In the genomic region with DNA sequence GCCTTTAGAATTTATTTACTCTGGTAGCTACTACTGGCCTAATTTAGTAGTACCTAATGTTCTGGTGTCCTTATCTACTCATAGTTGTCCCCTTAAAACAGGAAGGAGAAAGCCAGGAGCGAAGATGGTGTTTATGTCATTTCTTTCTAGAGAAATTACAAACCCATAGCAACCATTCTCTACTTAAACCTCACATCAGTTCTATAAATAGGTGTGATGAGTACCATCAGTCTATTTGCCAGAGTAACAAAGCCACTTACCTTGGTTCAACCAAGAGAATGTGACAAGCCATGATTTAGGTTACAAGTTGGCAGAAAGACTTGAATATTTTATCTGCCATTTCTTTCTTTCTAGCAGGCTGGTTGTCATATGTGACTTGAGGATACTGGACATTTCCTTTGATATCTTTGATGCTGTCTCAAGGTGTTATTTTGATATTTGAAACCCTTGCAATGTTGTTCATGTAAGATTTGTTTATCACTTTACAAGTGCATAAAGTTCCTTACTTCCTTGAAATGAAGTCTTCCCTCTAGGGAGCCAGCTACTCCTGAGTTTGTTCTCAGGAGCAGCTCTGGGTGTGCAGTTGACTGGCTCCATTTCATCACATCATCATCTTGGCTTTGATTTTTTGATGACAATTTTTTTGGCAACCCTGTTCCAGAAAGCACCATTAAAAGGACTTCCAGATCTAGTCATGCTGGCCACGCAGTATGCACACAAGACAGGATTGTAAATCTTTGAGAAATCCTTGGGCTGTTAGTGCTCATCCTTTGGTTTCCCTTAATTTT, we compare ENCODE assay signal across 8 cellular contexts.
DNase-seq lines count a peak whose midpoint lies in the region; ATAC-seq and TF ChIP-seq lines count a peak whose summit lies in the region.

No MANE protein-coding gene starts in this region.

- H3K4me3 Mint-ChIP-seq in activated CD8-positive, alpha-beta memory T cell treated with anti-CD3 and anti-CD28 coated beads, Interleukin-2, amount 10 ng/mL, durations not matched to agents 7 days and 5 days = no peak overlapping the region
- H3K4me3 Mint-ChIP-seq in stimulated activated effector memory CD8-positive, alpha-beta T cell treated with anti-CD3 and anti-CD28 coated beads, Interleukin-12 subunit alpha, Interleukin-12 subunit beta, amount 100 ng/mL, for 72 hours = peak overlapping the region; percentile 47
- no peak overlapping the region for H3K4me3 Mint-ChIP-seq in WTC11

- DNase-seq in activated CD8-positive, alpha-beta memory T cell treated with anti-CD3 and anti-CD28 coated beads, Interleukin-2, amount 10 ng/mL, durations not matched to agents 7 days and 5 days = no peak
- DNase-seq in activated CD8-positive, alpha-beta memory T cell treated with anti-CD3 and anti-CD28 coated beads, Interleukin-2, amount 50 U/mL, for 48 hours = no peak
- DNase-seq in stimulated activated effector memory CD8-positive, alpha-beta T cell treated with anti-CD3 and anti-CD28 coated beads, Interleukin-12 subunit alpha, Interleukin-12 subunit beta, amount 100 ng/mL, for 72 hours (ENCODE audit: low spot score in 2 of 2) = no peak
- DNase-seq in WTC11 (ENCODE audit: low spot score) = no peak
- no peak for DNase-seq in putamen (ENCODE audit: low spot score)
- no peak for DNase-seq in A172 (ENCODE audit: low spot score)

- peak overlapping the region; percentile 60 for H3K27ac Mint-ChIP-seq in activated CD8-positive, alpha-beta memory T cell treated with anti-CD3 and anti-CD28 coated beads, Interleukin-2, amount 10 ng/mL, durations not matched to agents 7 days and 5 days
- peak overlapping the region; percentile 96 for H3K27ac Mint-ChIP-seq in stimulated activated effector memory CD8-positive, alpha-beta T cell treated with anti-CD3 and anti-CD28 coated beads, Interleukin-12 subunit alpha, Interleukin-12 subunit beta, amount 100 ng/mL, for 72 hours
- no peak overlapping the region for H3K27ac Mint-ChIP-seq in WTC11

- no peaks in the 10 kb centered on the region for H3K27me3 Mint-ChIP-seq in activated CD8-positive, alpha-beta memory T cell treated with anti-CD3 and anti-CD28 coated beads, Interleukin-2, amount 10 ng/mL, durations not matched to agents 7 days and 5 days
- no peaks in the 10 kb centered on the region for H3K27me3 Mint-ChIP-seq in WTC11 (ENCODE audit: low read depth)

- peaks cover 50% of the 10 kb centered on the region for H3K36me3 Mint-ChIP-seq in activated CD8-positive, alpha-beta memory T cell treated with anti-CD3 and anti-CD28 coated beads, Interleukin-2, amount 10 ng/mL, durations not matched to agents 7 days and 5 days
- H3K36me3 Mint-ChIP-seq in stimulated activated effector memory CD8-positive, alpha-beta T cell treated with anti-CD3 and anti-CD28 coated beads, Interleukin-12 subunit alpha, Interleukin-12 subunit beta, amount 100 ng/mL, for 72 hours = peaks cover 47% of the 10 kb centered on the region
- H3K36me3 Mint-ChIP-seq in WTC11 = peaks cover 24% of the 10 kb centered on the region

- no peak for TF ChIP-seq CTCF in WTC11 (IDR thresholded peaks at IDR 0.05)

- ATAC-seq in activated CD8-positive, alpha-beta memory T cell treated with anti-CD3 and anti-CD28 coated beads, Interleukin-2, amount 10 ng/mL, durations not matched to agents 7 days and 5 days = peak; percentile 32
- ATAC-seq in HG02938 (IDR thresholded peaks at IDR 0.05; ENCODE audit: unreplicated experiment) (peak; percentile 47), WTC11 (no peak)
- ATAC-seq in stimulated activated effector memory CD8-positive, alpha-beta T cell treated with anti-CD3 and anti-CD28 coated beads, Interleukin-12 subunit alpha, Interleukin-12 subunit beta, amount 100 ng/mL, for 72 hours = peak; percentile 76

- CTCF ChIA-PET in activated CD8-positive, alpha-beta memory T cell treated with anti-CD3 and anti-CD28 coated beads, Interleukin-2, amount 10 ng/mL, durations not matched to agents 7 days and 5 days (lab: Charles Lee) = no interaction called here
- CTCF ChIA-PET in WTC11 (lab: Charles Lee) = no interaction called here

- POLR2A ChIA-PET in WTC11 (lab: Charles Lee) = no interaction called here

- peaks cover 39% of the 10 kb centered on the region for H3K4me1 Mint-ChIP-seq in activated CD8-positive, alpha-beta memory T cell treated with anti-CD3 and anti-CD28 coated beads, Interleukin-2, amount 10 ng/mL, durations not matched to agents 7 days and 5 days
- peaks cover 59% of the 10 kb centered on the region for H3K4me1 Mint-ChIP-seq in stimulated activated effector memory CD8-positive, alpha-beta T cell treated with anti-CD3 and anti-CD28 coated beads, Interleukin-12 subunit alpha, Interleukin-12 subunit beta, amount 100 ng/mL, for 72 hours
- H3K4me1 Mint-ChIP-seq in WTC11 = peaks cover 37% of the 10 kb centered on the region

- no peaks in the 10 kb centered on the region for H3K9me3 Mint-ChIP-seq in activated CD8-positive, alpha-beta memory T cell treated with anti-CD3 and anti-CD28 coated beads, Interleukin-2, amount 10 ng/mL, durations not matched to agents 7 days and 5 days (ENCODE audit: low read depth)
- H3K9me3 Mint-ChIP-seq in stimulated activated effector memory CD8-positive, alpha-beta T cell treated with anti-CD3 and anti-CD28 coated beads, Interleukin-12 subunit alpha, Interleukin-12 subunit beta, amount 100 ng/mL, for 72 hours = no peaks in the 10 kb centered on the region
- H3K9me3 Mint-ChIP-seq in WTC11 = no peaks in the 10 kb centered on the region

- peak overlapping the region; percentile 79 for H3K27ac ChIP-seq in angular gyrus (ENCODE audit: low read depth, low read length)

TF ChIP-seq in WTC11, 78 proteins besides CTCF, POLR2A, EP300 and RAD21 (continues in another document):
- TF ChIP-seq SMAD4 (CRISPR knock-in tag; IDR thresholded peaks at IDR 0.05) (no peak), MYBL2 (CRISPR knock-in tag; IDR thresholded peaks at IDR 0.05) (no peak), SMAD3 (CRISPR knock-in tag; IDR thresholded peaks at IDR 0.05; ENCODE audit: borderline replicate concordance) (no peak), CBFB (CRISPR knock-in tag; IDR thresholded peaks at IDR 0.05; ENCODE audit: low read depth) (no peak), ZNF219 (CRISPR knock-in tag; IDR thresholded peaks at IDR 0.05; ENCODE audit: borderline replicate concordance) (no peak), ZNF396 (CRISPR knock-in tag; IDR thresholded peaks at IDR 0.05; ENCODE audit: borderline replicate concordance) (no peak), JAZF1 (CRISPR knock-in tag; IDR thresholded peaks at IDR 0.05) (no peak), FOXP1 (CRISPR knock-in tag; IDR thresholded peaks at IDR 0.05; ENCODE audit: borderline replicate concordance) (no peak)
- TF ChIP-seq, protein P1, sequence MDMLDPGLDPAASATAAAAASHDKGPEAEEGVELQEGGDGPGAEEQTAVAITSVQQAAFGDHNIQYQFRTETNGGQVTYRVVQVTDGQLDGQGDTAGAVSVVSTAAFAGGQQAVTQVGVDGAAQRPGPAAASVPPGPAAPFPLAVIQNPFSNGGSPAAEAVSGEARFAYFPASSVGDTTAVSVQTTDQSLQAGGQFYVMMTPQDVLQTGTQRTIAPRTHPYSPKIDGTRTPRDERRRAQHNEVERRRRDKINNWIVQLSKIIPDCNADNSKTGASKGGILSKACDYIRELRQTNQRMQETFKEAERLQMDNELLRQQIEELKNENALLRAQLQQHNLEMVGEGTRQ (CRISPR knock-in tag; IDR thresholded peaks at IDR 0.05) = no peak
- TF ChIP-seq, protein P2, sequence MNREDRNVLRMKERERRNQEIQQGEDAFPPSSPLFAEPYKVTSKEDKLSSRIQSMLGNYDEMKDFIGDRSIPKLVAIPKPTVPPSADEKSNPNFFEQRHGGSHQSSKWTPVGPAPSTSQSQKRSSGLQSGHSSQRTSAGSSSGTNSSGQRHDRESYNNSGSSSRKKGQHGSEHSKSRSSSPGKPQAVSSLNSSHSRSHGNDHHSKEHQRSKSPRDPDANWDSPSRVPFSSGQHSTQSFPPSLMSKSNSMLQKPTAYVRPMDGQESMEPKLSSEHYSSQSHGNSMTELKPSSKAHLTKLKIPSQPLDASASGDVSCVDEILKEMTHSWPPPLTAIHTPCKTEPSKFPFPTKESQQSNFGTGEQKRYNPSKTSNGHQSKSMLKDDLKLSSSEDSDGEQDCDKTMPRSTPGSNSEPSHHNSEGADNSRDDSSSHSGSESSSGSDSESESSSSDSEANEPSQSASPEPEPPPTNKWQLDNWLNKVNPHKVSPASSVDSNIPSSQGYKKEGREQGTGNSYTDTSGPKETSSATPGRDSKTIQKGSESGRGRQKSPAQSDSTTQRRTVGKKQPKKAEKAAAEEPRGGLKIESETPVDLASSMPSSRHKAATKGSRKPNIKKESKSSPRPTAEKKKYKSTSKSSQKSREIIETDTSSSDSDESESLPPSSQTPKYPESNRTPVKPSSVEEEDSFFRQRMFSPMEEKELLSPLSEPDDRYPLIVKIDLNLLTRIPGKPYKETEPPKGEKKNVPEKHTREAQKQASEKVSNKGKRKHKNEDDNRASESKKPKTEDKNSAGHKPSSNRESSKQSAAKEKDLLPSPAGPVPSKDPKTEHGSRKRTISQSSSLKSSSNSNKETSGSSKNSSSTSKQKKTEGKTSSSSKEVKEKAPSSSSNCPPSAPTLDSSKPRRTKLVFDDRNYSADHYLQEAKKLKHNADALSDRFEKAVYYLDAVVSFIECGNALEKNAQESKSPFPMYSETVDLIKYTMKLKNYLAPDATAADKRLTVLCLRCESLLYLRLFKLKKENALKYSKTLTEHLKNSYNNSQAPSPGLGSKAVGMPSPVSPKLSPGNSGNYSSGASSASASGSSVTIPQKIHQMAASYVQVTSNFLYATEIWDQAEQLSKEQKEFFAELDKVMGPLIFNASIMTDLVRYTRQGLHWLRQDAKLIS (CRISPR knock-in tag; IDR thresholded peaks at IDR 0.05; ENCODE audit: borderline replicate concordance) = no peak
- TF ChIP-seq, protein P3, sequence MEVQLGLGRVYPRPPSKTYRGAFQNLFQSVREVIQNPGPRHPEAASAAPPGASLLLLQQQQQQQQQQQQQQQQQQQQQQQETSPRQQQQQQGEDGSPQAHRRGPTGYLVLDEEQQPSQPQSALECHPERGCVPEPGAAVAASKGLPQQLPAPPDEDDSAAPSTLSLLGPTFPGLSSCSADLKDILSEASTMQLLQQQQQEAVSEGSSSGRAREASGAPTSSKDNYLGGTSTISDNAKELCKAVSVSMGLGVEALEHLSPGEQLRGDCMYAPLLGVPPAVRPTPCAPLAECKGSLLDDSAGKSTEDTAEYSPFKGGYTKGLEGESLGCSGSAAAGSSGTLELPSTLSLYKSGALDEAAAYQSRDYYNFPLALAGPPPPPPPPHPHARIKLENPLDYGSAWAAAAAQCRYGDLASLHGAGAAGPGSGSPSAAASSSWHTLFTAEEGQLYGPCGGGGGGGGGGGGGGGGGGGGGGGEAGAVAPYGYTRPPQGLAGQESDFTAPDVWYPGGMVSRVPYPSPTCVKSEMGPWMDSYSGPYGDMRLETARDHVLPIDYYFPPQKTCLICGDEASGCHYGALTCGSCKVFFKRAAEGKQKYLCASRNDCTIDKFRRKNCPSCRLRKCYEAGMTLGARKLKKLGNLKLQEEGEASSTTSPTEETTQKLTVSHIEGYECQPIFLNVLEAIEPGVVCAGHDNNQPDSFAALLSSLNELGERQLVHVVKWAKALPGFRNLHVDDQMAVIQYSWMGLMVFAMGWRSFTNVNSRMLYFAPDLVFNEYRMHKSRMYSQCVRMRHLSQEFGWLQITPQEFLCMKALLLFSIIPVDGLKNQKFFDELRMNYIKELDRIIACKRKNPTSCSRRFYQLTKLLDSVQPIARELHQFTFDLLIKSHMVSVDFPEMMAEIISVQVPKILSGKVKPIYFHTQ (CRISPR knock-in tag; IDR thresholded peaks at IDR 0.05) = no peak
